In the genomic region with DNA sequence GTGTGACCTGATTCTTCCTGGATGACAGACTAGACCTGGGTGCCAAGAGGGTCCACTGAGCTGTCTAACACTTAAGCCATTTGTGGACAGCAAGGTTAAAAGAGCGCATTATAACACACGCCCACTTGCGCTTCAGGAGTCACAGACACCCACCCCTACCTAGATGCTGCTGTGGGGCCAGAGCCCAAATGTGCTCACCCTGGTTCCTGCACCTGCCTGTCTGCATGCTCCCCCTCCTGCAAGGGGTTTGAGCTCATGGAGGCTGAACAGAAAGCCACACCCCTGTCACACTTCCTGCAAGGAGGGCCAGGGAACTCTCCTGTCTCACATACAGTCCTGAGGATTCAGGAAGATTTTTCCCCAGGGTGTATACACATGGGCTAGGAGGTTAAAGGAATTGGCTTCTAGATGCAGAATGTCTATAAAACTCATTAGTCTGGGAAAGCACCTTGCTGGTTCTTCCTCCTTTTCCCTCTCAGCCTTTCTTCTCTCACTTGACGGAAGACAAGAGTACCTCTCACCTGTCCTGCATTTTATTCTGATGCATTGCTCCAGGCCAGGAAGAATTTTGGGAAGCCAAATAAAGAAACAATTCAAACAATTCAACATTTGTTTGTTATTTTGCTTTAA, we compare ENCODE assay signal across 20 cellular contexts.
DNase-seq lines count a peak whose midpoint lies in the region; ATAC-seq, FAIRE-seq and TF ChIP-seq lines count a peak whose summit lies in the region.
"Had no signal": no experiment of that assay in that cellular context is flagged by ENCODE, and none has a peak within 500 bp of the region (broad histone marks: within the 10 kb centered on the region; RNA-seq: fewer than 3 reads in every experiment).

No MANE protein-coding gene starts in this region.

- H3K4me3 ChIP-seq in A549 (no peak overlapping the region), coronary artery (no peak overlapping the region)
- H3K4me3 ChIP-seq: SJSA1 had no signal

- 90% methylated on average over 4 of the region's 4 CpGs for WGBS in A549 (ENCODE audit: missing lambda C conversion rate)

- H3K4me1 Mint-ChIP-seq in memory B cell, result peaks cover 28% of the 10 kb centered on the region

- no peak for FAIRE-seq in A549 (lab: Jason Lieb, UNC)
- FAIRE-seq: H54 had no signal

- no peaks in the 10 kb centered on the region for H3K9me3 Mint-ChIP-seq in memory B cell
- H3K9me3 Mint-ChIP-seq: CD4-positive, alpha-beta T cell had no signal

- TF ChIP-seq POLR2A in A549 (IDR thresholded peaks at IDR 0.05; ENCODE audit: low read length), result no peak
- peak; percentile 48; the same call in 1 of the 2 replicates for TF ChIP-seq POLR2A in Raji (IDR thresholded peaks at IDR 0.05; ENCODE audit: insufficient read depth, low read depth, low read length)

- H3K27ac Mint-ChIP-seq in memory B cell, result peak overlapping the region; percentile 25
- H3K27ac Mint-ChIP-seq: CD4-positive, alpha-beta T cell had no signal

- H3K9me3 ChIP-seq in A549, result no peaks in the 10 kb centered on the region
- H3K9me3 ChIP-seq: Caco-2, SJSA1 had no signal

- DNase-seq in A549 (ENCODE audit: low read depth in 1 of 2, low spot score in 1 of 2), result no peak
- DNase-seq in memory B cell (ENCODE audit: low spot score in 2 of 2), result no peak
- DNase-seq in epidermal melanocyte (ENCODE audit: insufficient read length, low spot score), result no peak
- no peak for DNase-seq in coronary artery (ENCODE audit: low spot score)
- DNase-seq in NCI-H128 (lab: John Stamatoyannopoulos, UW; ENCODE audit: unreplicated experiment), result no peak
- DNase-seq in activated gamma-delta T cell treated with Interleukin-2 at 50 U/mL for 16 hours, result no peak
- DNase-seq: 8988T; Caco-2; CD4-positive, alpha-beta T cell; EL; NCI-H1048; NCI-H146; NCI-H2029 treated with DMSO at 0.1 percent for 48 hours; NCI-H2171; NCI-H526 treated with DMSO at 0.1 percent for 48 hours had no signal

- no peak for TF ChIP-seq RAD21 in A549 (conservative IDR thresholded peaks at IDR 0.05 in 1 of 2, IDR thresholded peaks at IDR 0.05 in 1 of 2)

- CTCF ChIA-PET in A549 (lab: Yijun Ruan, JAX), result interaction anchor here (1.5 kb wide), 2 partner anchors 10 to 230 kb away, joined by 3 to 4 read pairs; no protein-coding TSS in a partner anchor

- no peaks in the 10 kb centered on the region for H3K27me3 Mint-ChIP-seq in memory B cell
- H3K27me3 Mint-ChIP-seq: CD4-positive, alpha-beta T cell had no signal

- H3K4me1 ChIP-seq in A549, result peaks cover 46% of the 10 kb centered on the region
- H3K4me1 ChIP-seq: Caco-2 had no signal

- H3K4me2 ChIP-seq in A549, result no peak overlapping the region
- H3K4me2 ChIP-seq: KMS-11 had no signal

- H3K36me3 Mint-ChIP-seq in memory B cell, result no peaks in the 10 kb centered on the region

- H3K27ac ChIP-seq in A549, result peak overlapping the region; percentile 11 to 28; a peak in 3 of 6 replicates
- no peak overlapping the region for H3K27ac ChIP-seq in coronary artery
- H3K27ac ChIP-seq: KMS-11, SJSA1 had no signal

- peak overlapping the region; percentile 11 for H3K4me3 Mint-ChIP-seq in memory B cell
- H3K4me3 Mint-ChIP-seq: CD4-positive, alpha-beta T cell had no signal

- no peak for TF ChIP-seq EP300 in A549 (IDR thresholded peaks at IDR 0.05)

- TF ChIP-seq CTCF in A549 (IDR thresholded peaks at IDR 0.05) (no peak), coronary artery (IDR thresholded peaks at IDR 0.05) (no peak)

- POLR2A ChIA-PET in A549 (lab: Yijun Ruan, JAX), result no interaction called here

- ATAC-seq in A549 (peak in 1 of 2 experiments; percentile 36; a peak in 2 of 6 replicates), GM19463 (IDR thresholded peaks at IDR 0.05; ENCODE audit: unreplicated experiment) (peak; percentile 38), memory B cell (ENCODE audit: low read depth) (peak; percentile 55)

TF ChIP-seq in A549, 52 proteins besides CTCF, POLR2A, EP300 and RAD21:
- TF ChIP-seq ZFP36 (IDR thresholded peaks at IDR 0.05; ENCODE audit: borderline replicate concordance, partially characterized antibody) (no peak), JUN (IDR thresholded peaks at IDR 0.05) (no peak), HOXB13 (CRISPR knock-in tag; IDR thresholded peaks at IDR 0.05; ENCODE audit: low read depth) (no peak), MYC (IDR thresholded peaks at IDR 0.05; ENCODE audit: borderline replicate concordance, low read length) (no peak), FOSL2 (IDR thresholded peaks at IDR 0.05) (no peak), FOSL2 (CRISPR knock-in tag; IDR thresholded peaks at IDR 0.05) (no peak), NFE2L2 (conservative IDR thresholded peaks at IDR 0.05; ENCODE audit: low read length) (no peak), ZC3H11A (IDR thresholded peaks at IDR 0.05) (no peak)

Comparison
In these comparisons a context has a peak if more than half of its experiments do, and no peak if none do; other contexts are left out.
1. H3K27ac ChIP-seq: peak in A549 (2 of 2); none in coronary artery (0 of 2).